ENCODE assay signal across 1 cellular context in genomic region chr19:41221514-41222205, GRCh38.
TF ChIP-seq lines count a peak whose summit lies in the region.

No MANE protein-coding gene starts in this region.

TF ChIP-seq in IMR-90, 13 proteins besides CTCF, POLR2A, EP300 and RAD21:
- no peak for TF ChIP-seq MAZ (IDR thresholded peaks at IDR 0.05; ENCODE audit: borderline replicate concordance, low read depth, low read length)
- TF ChIP-seq CHD1 (IDR thresholded peaks at IDR 0.05; ENCODE audit: low read depth, low read length): no peak
- TF ChIP-seq CEBPB (IDR thresholded peaks at IDR 0.05; ENCODE audit: low read depth, low read length): no peak
- no peak for TF ChIP-seq BHLHE40 (IDR thresholded peaks at IDR 0.05; ENCODE audit: low read depth, low read length)
- TF ChIP-seq MAFK (IDR thresholded peaks at IDR 0.05; ENCODE audit: low read depth, low read length): no peak
- no peak for TF ChIP-seq RCOR1 (IDR thresholded peaks at IDR 0.05; ENCODE audit: insufficient replicate concordance, low read length)
- TF ChIP-seq MXI1 (IDR thresholded peaks at IDR 0.05; ENCODE audit: borderline replicate concordance, low read depth, low read length): no peak
- no peak for TF ChIP-seq SMC3 (IDR thresholded peaks at IDR 0.05; ENCODE audit: low read depth, low read length)
- TF ChIP-seq ELK1 (IDR thresholded peaks at IDR 0.05; ENCODE audit: borderline replicate concordance, low read depth, low read length): no peak
- no peak for TF ChIP-seq RFX5 (IDR thresholded peaks at IDR 0.05; ENCODE audit: low read depth, low read length)
- no peak for TF ChIP-seq FOS (IDR thresholded peaks at IDR 0.05; ENCODE audit: low read depth, low read length)
